Comparison of ENCODE assay signal across 14 cellular contexts in genomic region chr7:5296015-5296621, GRCh38. TPM values are rescaled to one million over a fixed set of nuclear protein-coding genes. Genes with fewer than 3 reads are reported as not detected.
A peak's percentile ranks its signal among the peaks of the same experiment; 100 is the strongest.
DNase-seq lines count a peak whose midpoint lies in the region; ATAC-seq, FAIRE-seq and TF ChIP-seq lines count a peak whose summit lies in the region.
"Had no signal": no experiment of that assay in that cellular context is flagged by ENCODE, and none has a peak within 500 bp of the region (broad histone marks: within the 10 kb centered on the region; RNA-seq: fewer than 3 reads in every experiment).

No MANE protein-coding gene starts in this region.

- no peak overlapping the region for H2BK120ac ChIP-seq in H1 (replicated peaks; ENCODE audit: low read depth, low read length)

- 0 out of 2 replicates have a peak overlapping the region, but pooled peaks have one; percentile 39 for H2BK12ac ChIP-seq in H1 (ENCODE audit: low read depth, low read length)

- peak overlapping the region; percentile 72 to 96 for H3K4me2 ChIP-seq in H1 (ENCODE audit: insufficient read depth in 1 of 2, low read depth in 2 of 2, low read length in 2 of 2)
- peak overlapping the region; percentile 93 for H3K4me2 ChIP-seq in neural progenitor cell

- peaks cover 3% of the 10 kb centered on the region for H3K36me3 Mint-ChIP-seq in activated CD4-positive, alpha-beta T cell treated with anti-CD3 and anti-CD28 coated beads for 36 hours (ENCODE audit: low read depth)
- H3K36me3 Mint-ChIP-seq in activated CD8-positive, alpha-beta T cell treated with anti-CD3 and anti-CD28 coated beads for 36 hours (ENCODE audit: low read depth): peaks cover 3% of the 10 kb centered on the region
- H3K36me3 Mint-ChIP-seq in neural progenitor cell: peaks cover 38% of the 10 kb centered on the region

- TF ChIP-seq POLR2A in H1 (IDR thresholded peaks at IDR 0.05; ENCODE audit: control extremely low read depth in 1 of 2, low read depth in 2 of 2, low read length in 2 of 2): no peak
- no peak for TF ChIP-seq POLR2A in GM12892 (IDR thresholded peaks at IDR 0.05; ENCODE audit: low read depth, low read length)

- H3K18ac ChIP-seq in H1 (ENCODE audit: extremely low read depth, low read length): peak overlapping the region; percentile 78

- H3K4me3 Mint-ChIP-seq in activated CD4-positive, alpha-beta T cell treated with anti-CD3 and anti-CD28 coated beads for 36 hours: peak overlapping the region; percentile 35
- H3K4me3 Mint-ChIP-seq in activated CD8-positive, alpha-beta T cell treated with anti-CD3 and anti-CD28 coated beads for 36 hours: peak overlapping the region; percentile 40
- H3K4me3 Mint-ChIP-seq in neural progenitor cell: no peak overlapping the region

- H2BK15ac ChIP-seq in H1 (ENCODE audit: low read length): peak overlapping the region; percentile 95; the same call in 1 of the 2 replicates

- no peak overlapping the region for H2AK5ac ChIP-seq in H1 (ENCODE audit: low read depth, low read length)

- no peak for TF ChIP-seq EP300 in H1 (IDR thresholded peaks at IDR 0.05; ENCODE audit: borderline replicate concordance in 1 of 2, low read depth in 2 of 2, low read length in 2 of 2)

- no peak for TF ChIP-seq RAD21 in H1 (IDR thresholded peaks at IDR 0.05 in 1 of 2, conservative IDR thresholded peaks at IDR 0.05 in 1 of 2; ENCODE audit: low read depth in 2 of 2, low read length in 2 of 2)

- CTCF ChIA-PET in activated CD4-positive, alpha-beta T cell treated with anti-CD3 and anti-CD28 coated beads for 36 hours (lab: Charles Lee): interaction anchor here (1.2 kb wide), 1 partner anchor 56 kb away, joined by 3 read pairs; no protein-coding TSS in a partner anchor
- CTCF ChIA-PET in activated CD8-positive, alpha-beta T cell treated with anti-CD3 and anti-CD28 coated beads for 36 hours (lab: Charles Lee): no interaction called here
- CTCF ChIA-PET in H1 (lab: Charles Lee; ENCODE audit: partially characterized antibody) (interaction anchor here (0.5 to 2.8 kb wide), 6 partner anchors 12 to 503 kb away, joined by 3 to 12 read pairs (median 4); no protein-coding TSS in a partner anchor), A673 (lab: Charles Lee) (no interaction called here)

- H3K27me3 Mint-ChIP-seq in activated CD4-positive, alpha-beta T cell treated with anti-CD3 and anti-CD28 coated beads for 36 hours: peaks cover 8% of the 10 kb centered on the region
- peaks cover 18% of the 10 kb centered on the region for H3K27me3 Mint-ChIP-seq in activated CD8-positive, alpha-beta T cell treated with anti-CD3 and anti-CD28 coated beads for 36 hours
- H3K27me3 Mint-ChIP-seq in neural progenitor cell (ENCODE audit: insufficient read depth, low read depth): peaks cover 11% of the 10 kb centered on the region

- no peaks in the 10 kb centered on the region for H3K79me1 ChIP-seq in H1 (ENCODE audit: low read depth, low read length)

- H2AFZ ChIP-seq in H1 (ENCODE audit: low read length): peak overlapping the region; percentile 62; the same call in 1 of the 2 replicates
- peak overlapping the region; percentile 85 for H2AFZ ChIP-seq in neural progenitor cell (replicated peaks)

- H4K20me1 ChIP-seq in H1 (replicated peaks in 1 of 2; ENCODE audit: control insufficient read depth in 1 of 2, insufficient read depth in 2 of 2, low read length in 2 of 2) (no peaks in the 10 kb centered on the region), neural progenitor cell (ENCODE audit: low read depth) (peaks cover 15% of the 10 kb centered on the region)

- no peak overlapping the region for H3K27ac ChIP-seq in H1 (ENCODE audit: low read depth, low read length)
- no peak overlapping the region for H3K27ac ChIP-seq in neural progenitor cell
- no peak overlapping the region for H3K27ac ChIP-seq in A673 (ENCODE audit: low read depth, low read length, poor library complexity, severe bottlenecking)
- H3K27ac ChIP-seq: heart right ventricle, RWPE1, testis had no signal

- H3K9ac ChIP-seq in H1 (replicated peaks in 1 of 4; ENCODE audit: extremely low read depth in 1 of 4, low read depth in 3 of 4, low read length in 3 of 4): no peak overlapping the region
- no peak overlapping the region for H3K9ac ChIP-seq in neural progenitor cell

- intact Hi-C loops in activated CD4-positive, alpha-beta T cell treated with anti-CD3 and anti-CD28 coated beads for 36 hours (cut with DNase I, micrococcal nuclease): loop anchor here in 1 of 2 experiments (1.0 kb wide), 1 partner anchor 106 kb away; the partner anchor contains the start of gene WIPI2
- intact Hi-C loops in activated CD8-positive, alpha-beta T cell treated with anti-CD3 and anti-CD28 coated beads for 36 hours (cut with micrococcal nuclease): no loop called here
- intact Hi-C loops in A673 (cut with micrococcal nuclease; ENCODE audit: unreplicated experiment): no loop called here

- no peak for TF ChIP-seq CTCF in activated CD8-positive, alpha-beta T cell treated with anti-CD3 and anti-CD28 coated beads for 36 hours (IDR thresholded peaks at IDR 0.05)
- no peak for TF ChIP-seq CTCF in H1 (IDR thresholded peaks at IDR 0.05; ENCODE audit: control extremely low read depth in 1 of 3, insufficient read depth in 1 of 3, low read depth in 1 of 3, low read length in 3 of 3)
- peak; percentile 16 for TF ChIP-seq CTCF in neural progenitor cell (IDR thresholded peaks at IDR 0.05)
- TF ChIP-seq CTCF in A673 (conservative IDR thresholded peaks at IDR 0.05; ENCODE audit: low read depth, low read length): no peak

- peaks cover 8% of the 10 kb centered on the region; the same call in 1 of the 2 replicates for H3K23me2 ChIP-seq in H1 (ENCODE audit: low read depth, low read length)

- no peak overlapping the region for H3K23ac ChIP-seq in H1 (ENCODE audit: insufficient read length)

- H3K4me1 Mint-ChIP-seq in activated CD4-positive, alpha-beta T cell treated with anti-CD3 and anti-CD28 coated beads for 36 hours: peaks cover 11% of the 10 kb centered on the region
- peaks cover 12% of the 10 kb centered on the region for H3K4me1 Mint-ChIP-seq in activated CD8-positive, alpha-beta T cell treated with anti-CD3 and anti-CD28 coated beads for 36 hours (ENCODE audit: low read depth)
- H3K4me1 Mint-ChIP-seq in neural progenitor cell: peaks cover 13% of the 10 kb centered on the region

- peaks cover 9% of the 10 kb centered on the region for H3F3A ChIP-seq in neural progenitor cell (ENCODE audit: low read depth)

- H3K4me3 ChIP-seq in H1 (ENCODE audit: extremely low read depth in 1 of 4, insufficient read depth in 2 of 4, low read depth in 3 of 4, low read length in 4 of 4): peak overlapping the region; percentile 27 to 77 (median 48)
- peak overlapping the region; percentile 51 for H3K4me3 ChIP-seq in neural progenitor cell
- H3K4me3 ChIP-seq in A673 (ENCODE audit: low read depth, low read length, poor library complexity, severe bottlenecking): no peak overlapping the region
- H3K4me3 ChIP-seq: testis had no signal

- 16% methylated on average over 21 of the region's 30 CpGs; no CpG with 5 or more reads in 1 of the 2 experiments for WGBS in H1 (ENCODE audit: extremely low coverage in 1 of 2, insufficient coverage in 1 of 2, insufficient read length in 1 of 2, insufficient replicate concordance in 2 of 2, low coverage in 1 of 2, low lambda C conversion rate in 2 of 2, missing lambda C conversion rate in 1 of 2), 2 experiments

- H2BK5ac ChIP-seq in H1 (ENCODE audit: low read depth, low read length): peak overlapping the region; percentile 81; the same call in 1 of the 2 replicates

- H3K27me3 ChIP-seq in H1 (replicated peaks in 1 of 4; ENCODE audit: control insufficient read depth in 3 of 4, extremely low read depth in 1 of 4, insufficient read depth in 3 of 4, low read length in 3 of 4): peaks cover 0 to 12% (median 5%) of the 10 kb centered on the region in 4 experiments; a peak in 2 of 7 replicates
- H3K27me3 ChIP-seq in neural progenitor cell: peaks cover 11% of the 10 kb centered on the region
- H3K27me3 ChIP-seq in A673 (replicated peaks; ENCODE audit: insufficient read depth, low read depth, low read length, poor library complexity): no peaks in the 10 kb centered on the region
- H3K27me3 ChIP-seq: testis had no signal

- H3K9me3 ChIP-seq in H1 (ENCODE audit: insufficient read depth in 2 of 2, low read depth in 1 of 2, low read length in 1 of 2) (no peaks in the 10 kb centered on the region), neural progenitor cell (ENCODE audit: low read depth) (no peaks in the 10 kb centered on the region), A673 (ENCODE audit: low read depth, low read length, poor library complexity, severe bottlenecking) (no peaks in the 10 kb centered on the region)
- H3K9me3 ChIP-seq: heart right ventricle, testis had no signal

- no peak overlapping the region for H3K14ac ChIP-seq in H1 (ENCODE audit: insufficient read length)

- H2BK20ac ChIP-seq in H1 (ENCODE audit: low read length): no peak overlapping the region

- peaks cover 0 to 13% (median 3%) of the 10 kb centered on the region in 4 experiments; a peak in 3 of 7 replicates for H3K4me1 ChIP-seq in H1 (replicated peaks in 1 of 4; ENCODE audit: control insufficient read depth in 3 of 4, insufficient read depth in 4 of 4, low read length in 3 of 4)
- no peaks in the 10 kb centered on the region for H3K4me1 ChIP-seq in neural progenitor cell
- no peaks in the 10 kb centered on the region for H3K4me1 ChIP-seq in A673 (ENCODE audit: insufficient read depth, low read length, poor library complexity, severe bottlenecking)
- H3K4me1 ChIP-seq: testis had no signal

- FAIRE-seq in H1 (lab: Jason Lieb, UNC) (no peak), GM12892 (lab: Jason Lieb, UNC) (no peak)
- FAIRE-seq: small intestine had no signal

- no peak overlapping the region for H3K4ac ChIP-seq in H1 (replicated peaks; ENCODE audit: insufficient read length, low read depth, low read length)

- H4K8ac ChIP-seq in H1 (ENCODE audit: extremely low read depth, insufficient read depth, low read length): peak overlapping the region; percentile 85; the same call in 1 of the 2 replicates

- no TSS peak for BruUV-seq in A673 (replicated peaks; lab: Mats Ljungman, UMichigan)

- POLR2A ChIA-PET in activated CD4-positive, alpha-beta T cell treated with anti-CD3 and anti-CD28 coated beads for 36 hours (lab: Charles Lee): no interaction called here
- POLR2A ChIA-PET in activated CD8-positive, alpha-beta T cell treated with anti-CD3 and anti-CD28 coated beads for 36 hours (lab: Charles Lee): no interaction called here
- POLR2A ChIA-PET in H1 (lab: Charles Lee; ENCODE audit: partially characterized antibody): interaction anchor here (0.7 to 2.0 kb wide), 4 partner anchors 11 to 106 kb away, joined by 3 to 10 read pairs (median 3); partner anchors contain the start of gene WIPI2
- POLR2A ChIA-PET in A673 (lab: Charles Lee; ENCODE audit: low non-redundant PET): no interaction called here

- H3K79me2 ChIP-seq in H1 (ENCODE audit: control insufficient read depth in 1 of 2, insufficient read depth in 2 of 2, low read length in 2 of 2) (no peaks in the 10 kb centered on the region), neural progenitor cell (ENCODE audit: low read depth) (no peaks in the 10 kb centered on the region)

- no peak overlapping the region for H4K5ac ChIP-seq in H1 (ENCODE audit: insufficient read length, low read depth, low read length)

- no peaks in the 10 kb centered on the region for H3K36me3 ChIP-seq in H1 (ENCODE audit: control insufficient read depth in 2 of 4, insufficient read depth in 4 of 4, low read length in 3 of 4)
- no peaks in the 10 kb centered on the region for H3K36me3 ChIP-seq in neural progenitor cell
- peaks cover 9% of the 10 kb centered on the region for H3K36me3 ChIP-seq in A673 (ENCODE audit: insufficient read depth, low read length, poor library complexity, severe bottlenecking)
- H3K36me3 ChIP-seq: heart right ventricle had no signal

- H3K56ac ChIP-seq in H1 (replicated peaks; ENCODE audit: insufficient read length, low read depth, low read length): no peak overlapping the region

- peak; percentile 25 for DNase-seq in activated CD4-positive, alpha-beta T cell treated with anti-CD3 and anti-CD28 coated beads for 36 hours
- no peak for DNase-seq in activated CD4-positive, alpha-beta T cell treated with anti-CD3 and anti-CD28 coated beads for 1 hour
- peak; percentile 21 for DNase-seq in activated CD8-positive, alpha-beta T cell treated with anti-CD3 and anti-CD28 coated beads for 36 hours
- DNase-seq in H1 (ENCODE audit: low read depth in 1 of 2, low spot score in 2 of 2) (peak in 1 of 2 experiments; percentile 83), neural progenitor cell (ENCODE audit: low spot score) (peak; percentile 86), GM12892 (ENCODE audit: insufficient read length) (no peak), A673 (ENCODE audit: low spot score) (no peak)
- DNase-seq: heart right ventricle, NCI-H1694 treated with DMSO at 0.1 percent for 48 hours, occipital lobe, small intestine had no signal

- H3K27ac Mint-ChIP-seq in activated CD4-positive, alpha-beta T cell treated with anti-CD3 and anti-CD28 coated beads for 36 hours: no peak overlapping the region
- no peak overlapping the region for H3K27ac Mint-ChIP-seq in activated CD8-positive, alpha-beta T cell treated with anti-CD3 and anti-CD28 coated beads for 36 hours
- no peak overlapping the region for H3K27ac Mint-ChIP-seq in neural progenitor cell

- ATAC-seq in activated CD4-positive, alpha-beta T cell treated with anti-CD3 and anti-CD28 coated beads for 36 hours: peak; percentile 6
- peak; percentile 12 for ATAC-seq in activated CD8-positive, alpha-beta T cell treated with anti-CD3 and anti-CD28 coated beads for 36 hours
- ATAC-seq in HG03175 (IDR thresholded peaks at IDR 0.05; ENCODE audit: unreplicated experiment): no peak
- ATAC-seq: heart right ventricle had no signal

- H3K9me3 Mint-ChIP-seq in activated CD4-positive, alpha-beta T cell treated with anti-CD3 and anti-CD28 coated beads for 36 hours (ENCODE audit: low read depth): peaks cover 10% of the 10 kb centered on the region
- H3K9me3 Mint-ChIP-seq in activated CD8-positive, alpha-beta T cell treated with anti-CD3 and anti-CD28 coated beads for 36 hours: peaks cover 6% of the 10 kb centered on the region
- H3K9me3 Mint-ChIP-seq in neural progenitor cell: peaks cover 3% of the 10 kb centered on the region

- H4K91ac ChIP-seq in H1 (replicated peaks; ENCODE audit: insufficient read length, low read length): no peak overlapping the region

RNA-seq across cellular contexts. Expression of gene SLC29A4, which starts 13.4 kb away (rescaled TPM):
- total RNA-seq in activated CD4-positive, alpha-beta T cell treated with anti-CD3 and anti-CD28 coated beads for 36 hours: 1 to 10 TPM; 1.0 to 1.7 TPM
- 1 to 10 TPM; 2.5 to 2.9 TPM for total RNA-seq in activated CD8-positive, alpha-beta T cell treated with anti-CD3 and anti-CD28 coated beads for 36 hours
- 6.9 and 8.5 TPM in 2 replicates for total RNA-seq in H1 (2021; fragmentation: NEBNext Ultra II Directional; extraction: Animal tissue kit (Norgen Biotek cat#: 25700))
- 15.1 and 20.2 TPM in 2 replicates for polyA plus RNA-seq in H1 (2011; rRNA removed)
- polyA plus RNA-seq in H1 (2011; cell fraction: cytosol; rRNA removed): 9.7 TPM
- 24.3 TPM for polyA plus RNA-seq in H1 (2011; cell fraction: nucleus; rRNA removed)
- 6.1 to 13.9 TPM (median 11.1 TPM) in 4 replicates for polyA plus RNA-seq in H1 (2012, experiment 1 of 2)
- polyA plus RNA-seq in H1 (2012, experiment 2 of 2): 7.8 TPM
- polyA plus RNA-seq in H1 (2013, experiment 1 of 2): 8.0 TPM
- polyA plus RNA-seq in H1 (2013, experiment 2 of 2): 8.1 TPM
- polyA minus RNA-seq in H1 (2011; rRNA and poly(A)+ RNA removed): 13.6 and 20.2 TPM in 2 replicates
- polyA minus RNA-seq in H1 (2011; cell fraction: cytosol; rRNA and poly(A)+ RNA removed): 5.2 TPM
- 8.6 TPM for polyA minus RNA-seq in H1 (2011; cell fraction: nucleus; rRNA and poly(A)+ RNA removed)
- total RNA-seq in neural progenitor cell (ENCODE audit: low replicate concordance) (7.3 and 20.8 TPM in 2 replicates), A673 (2021) (27.7 and 38.6 TPM in 2 replicates)
- polyA plus RNA-seq in GM12892 (2012; ENCODE audit: missing spikeins): 0.40 TPM

Comparison
In these comparisons a context has a peak if more than half of its experiments do, and no peak if none do; other contexts are left out.
1. DNase-seq: peak in activated CD4-positive, alpha-beta T cell treated with anti-CD3 and anti-CD28 coated beads for 36 hours (single experiment), activated CD8-positive, alpha-beta T cell treated with anti-CD3 and anti-CD28 coated beads for 36 hours (single experiment) and neural progenitor cell (single experiment); none in activated CD4-positive, alpha-beta T cell treated with anti-CD3 and anti-CD28 coated beads for 1 hour (single experiment), GM12892 (single experiment) and A673 (single experiment).
2. CTCF ChIA-PET loops: an anchor here in activated CD4-positive, alpha-beta T cell treated with anti-CD3 and anti-CD28 coated beads for 36 hours (1.2 kb wide) and H1 (0.5 to 2.8 kb wide); none called in activated CD8-positive, alpha-beta T cell treated with anti-CD3 and anti-CD28 coated beads for 36 hours and A673.